ENCODE assay signal across 8 cellular contexts in the genomic region with DNA sequence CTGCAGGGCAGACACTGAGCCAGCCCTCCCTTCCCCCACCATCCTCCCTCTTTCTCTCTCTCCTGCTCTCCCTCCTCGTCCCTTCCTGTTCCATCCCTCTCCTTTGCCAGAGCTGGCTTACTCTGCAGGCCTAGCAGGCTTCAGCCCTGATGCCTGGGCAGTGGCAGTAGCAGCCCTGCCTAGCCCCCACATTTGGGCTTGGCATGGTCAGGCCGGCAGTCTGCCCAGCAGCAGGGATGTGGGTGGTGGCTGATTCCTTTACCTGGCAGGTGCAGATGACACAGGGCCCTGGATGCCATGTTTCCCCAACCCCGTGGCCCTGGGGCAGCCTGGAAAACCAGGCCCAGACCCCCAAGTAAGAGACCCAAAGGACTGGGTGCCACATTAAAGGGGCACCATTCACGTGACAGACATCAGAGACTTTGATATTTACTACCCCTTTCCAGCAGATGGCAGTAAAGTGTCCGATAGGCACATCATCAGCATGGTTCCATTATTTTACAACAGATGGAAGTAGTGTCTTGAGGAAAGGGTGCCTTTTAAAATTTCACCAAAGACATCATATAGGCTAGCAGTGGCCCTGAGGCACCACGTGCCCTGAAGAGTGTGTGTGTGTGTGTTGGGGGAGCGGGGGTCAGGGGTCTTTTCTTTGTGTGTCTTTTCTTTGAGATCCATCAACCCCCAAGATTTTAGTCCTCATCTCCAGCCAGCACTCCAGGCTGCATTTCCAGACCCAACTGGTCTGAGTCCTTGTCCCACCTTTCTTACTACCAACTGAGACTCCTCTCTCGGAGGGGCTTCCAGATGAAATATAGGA. TPM values are rescaled to one million over a fixed set of nuclear protein-coding genes. Genes with fewer than 3 reads are reported as not detected.
DNase-seq lines count a peak whose midpoint lies in the region; ATAC-seq and TF ChIP-seq lines count a peak whose summit lies in the region.

No MANE protein-coding gene starts in this region.

- ATAC-seq in GM19351 (IDR thresholded peaks at IDR 0.05; ENCODE audit: unreplicated experiment) (peak; percentile 66), omental fat pad (ENCODE audit: low FRiP score) (no peak)

- peak; percentile 90 for DNase-seq in DMS 273 (lab: John Stamatoyannopoulos, UW; ENCODE audit: unreplicated experiment)
- DNase-seq in NCI-H1694 treated with DMSO at 0.1 percent for 48 hours (lab: John Stamatoyannopoulos, UW) = peak; percentile 60
- peak; percentile 32 for DNase-seq in activated CD4-positive, CD25-positive, alpha-beta regulatory T cell treated with anti-CD3 and anti-CD28 coated beads, Interleukin-2, amount 50 U/mL, for 72 hours
- DNase-seq in globus pallidus (ENCODE audit: low spot score) = peak; percentile 23
- peak; percentile 65 for DNase-seq in renal cortical epithelial cell (ENCODE audit: low read depth)
- DNase-seq in omental fat pad (ENCODE audit: low spot score) = no peak
- no peak for DNase-seq in stimulated activated CD4-positive, alpha-beta T cell treated with anti-CD3 and anti-CD28 coated beads, Interleukin-2, amount 100 ng/mL, for 24 hours

- TF ChIP-seq CTCF in omental fat pad (IDR thresholded peaks at IDR 0.05) = no peak

RNA-seq across cellular contexts. Expression of a gene that starts 5.9 kb away (rescaled TPM):
- total RNA-seq in renal cortical epithelial cell (1.9 and 6.8 TPM in 2 replicates), omental fat pad (1 to 10 TPM in 2 of 4 donors, under 1 TPM in 2; 0.46 to 3.3 (median 1.2) TPM)

RNA-seq across cellular contexts. Expression of a gene that starts 33.1 kb away (rescaled TPM):
- 5.4 and 7.7 TPM in 2 replicates for total RNA-seq in renal cortical epithelial cell
- total RNA-seq in omental fat pad = 10 to 100 TPM in 3 of 4 donors, 1 to 10 TPM in 1; 5.3 to 23.9 (median 18.8) TPM

RNA-seq across cellular contexts. Expression of a gene that starts 41.9 kb away (rescaled TPM):
- 82.1 and 145 TPM in 2 replicates for total RNA-seq in renal cortical epithelial cell
- total RNA-seq in omental fat pad = 100 to 1,000 TPM in 3 of 4 donors, 10 to 100 TPM in 1; 86.7 to 186 (median 133) TPM

Comparison
In these comparisons a context has a peak if more than half of its experiments do, and no peak if none do; other contexts are left out.
1. DNase-seq: peak in DMS 273 (single experiment), NCI-H1694 treated with DMSO at 0.1 percent for 48 hours (single experiment), activated CD4-positive, CD25-positive, alpha-beta regulatory T cell treated with anti-CD3 and anti-CD28 coated beads, Interleukin-2, amount 50 U/mL, for 72 hours (single experiment), globus pallidus (single experiment) and renal cortical epithelial cell (single experiment); none in omental fat pad (single experiment) and stimulated activated CD4-positive, alpha-beta T cell treated with anti-CD3 and anti-CD28 coated beads, Interleukin-2, amount 100 ng/mL, for 24 hours (0 of 2).